In the genomic region with DNA sequence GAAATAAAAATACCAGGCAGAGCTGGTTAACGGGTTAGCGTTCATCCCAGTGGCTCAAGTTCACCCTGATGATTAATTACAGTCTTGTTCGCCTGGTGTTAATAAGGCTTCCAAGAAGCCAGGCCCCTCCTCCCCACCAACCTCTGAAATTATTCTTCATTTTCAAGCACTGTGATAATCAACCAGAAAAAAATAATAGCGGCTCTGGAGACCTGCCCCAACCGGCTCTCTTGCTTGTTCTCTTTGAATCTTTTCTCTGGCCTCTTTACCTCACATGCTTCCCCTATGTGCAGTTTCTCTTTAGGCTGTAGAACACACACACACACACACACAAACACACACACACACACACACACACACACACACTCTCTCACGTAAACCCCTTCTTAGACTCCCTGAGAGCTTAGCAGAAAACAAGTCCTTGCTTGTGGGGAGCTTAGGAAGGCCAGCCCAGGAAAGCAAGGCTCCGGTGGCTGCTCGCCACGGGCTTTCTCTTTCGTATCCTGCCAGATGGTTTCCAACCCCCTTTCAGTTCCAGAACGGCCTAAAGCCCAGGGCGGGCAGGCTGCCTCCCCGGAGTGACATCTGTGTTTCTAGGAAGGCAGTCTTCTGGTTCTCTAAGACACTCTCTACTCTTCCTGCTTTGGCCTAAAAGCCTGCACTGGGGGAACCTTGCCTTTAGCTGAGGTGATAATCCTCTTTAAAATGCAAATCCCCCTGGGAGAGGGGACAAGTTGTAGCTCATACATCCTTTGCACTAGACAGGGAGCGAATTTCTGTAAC, we compare ENCODE assay signal across 8 cellular contexts.
A peak's percentile ranks its signal among the peaks of the same experiment; 100 is the strongest.
DNase-seq lines count a peak whose midpoint lies in the region; ATAC-seq and TF ChIP-seq lines count a peak whose summit lies in the region.

No MANE protein-coding gene starts in this region.

- peaks cover 27% of the 10 kb centered on the region for H3K4me1 Mint-ChIP-seq in GM23338

- peak overlapping the region; percentile 89 for H2AFZ ChIP-seq in GM23338
- peak overlapping the region; percentile 91 for H2AFZ ChIP-seq in parathyroid adenoma

- peak overlapping the region; percentile 69 for H3K4me2 ChIP-seq in GM23338
- peak overlapping the region; percentile 2 for H3K4me2 ChIP-seq in parathyroid adenoma (ENCODE audit: low read length)

- no peaks in the 10 kb centered on the region for H3K9me3 ChIP-seq in parathyroid adenoma (ENCODE audit: control insufficient read depth, low read length)

- H3F3A ChIP-seq in GM23338 (replicated peaks; ENCODE audit: low read depth), result peaks cover 4% of the 10 kb centered on the region; the same call in 1 of the 2 replicates

- H3K9me2 ChIP-seq in GM23338 (ENCODE audit: insufficient read depth), result peaks cover 7% of the 10 kb centered on the region

- H3K4me3 ChIP-seq in GM23338, result peak overlapping the region; percentile 21; the same call in 1 of the 2 replicates
- H3K4me3 ChIP-seq in parathyroid adenoma (ENCODE audit: low read depth, low read length), result no peak overlapping the region

- peak overlapping the region; percentile 85 for H3K27ac ChIP-seq in GM23338 (ENCODE audit: low read depth)
- peak overlapping the region; percentile 98 for H3K27ac ChIP-seq in parathyroid adenoma

- peak; percentile 72 for ATAC-seq in GM23338

- no peak for TF ChIP-seq CTCF in GM23338 (conservative IDR thresholded peaks at IDR 0.05; ENCODE audit: low read depth in 2 of 2)
- TF ChIP-seq CTCF in parathyroid adenoma (IDR thresholded peaks at IDR 0.05), result no peak

- H3K4me1 ChIP-seq in GM23338 (ENCODE audit: insufficient read depth) (peaks cover 44% of the 10 kb centered on the region), parathyroid adenoma (peaks cover 48% of the 10 kb centered on the region)

- no peaks in the 10 kb centered on the region for H4K20me1 ChIP-seq in GM23338 (replicated peaks; ENCODE audit: insufficient read depth)

- H3K79me2 ChIP-seq in GM23338 (replicated peaks; ENCODE audit: insufficient read depth), result no peaks in the 10 kb centered on the region
- H3K79me2 ChIP-seq in parathyroid adenoma, result no peaks in the 10 kb centered on the region

- H3K36me3 ChIP-seq in GM23338 (ENCODE audit: insufficient read depth) (no peaks in the 10 kb centered on the region; the same call in 1 of the 2 replicates), parathyroid adenoma (ENCODE audit: control insufficient read depth, insufficient read depth, low read length) (no peaks in the 10 kb centered on the region)

- H3K27me3 ChIP-seq in GM23338 (ENCODE audit: insufficient read depth) (no peaks in the 10 kb centered on the region), parathyroid adenoma (ENCODE audit: control insufficient read depth, insufficient read depth, low read length) (no peaks in the 10 kb centered on the region)

- no peak overlapping the region for H3K4me3 Mint-ChIP-seq in GM23338

- no peaks in the 10 kb centered on the region for H3K9me3 Mint-ChIP-seq in GM23338

- peaks cover 4% of the 10 kb centered on the region for H3K27me3 Mint-ChIP-seq in GM23338 (ENCODE audit: insufficient read depth, low read depth, poor library complexity)

- H3K9ac ChIP-seq in parathyroid adenoma, result peak overlapping the region; percentile 37

- no peaks in the 10 kb centered on the region for H3K36me3 Mint-ChIP-seq in GM23338 (ENCODE audit: low read depth)

- DNase-seq in GM04504 (ENCODE audit: low read depth) (peak; percentile 34), GM23338 (ENCODE audit: low spot score) (peak; percentile 64), NCI-H1092 treated with DMSO at 0.1 percent for 48 hours (lab: John Stamatoyannopoulos, UW) (peak; percentile 81), germinal center (ENCODE audit: low spot score) (peak; percentile 38), 8988T (no peak), NCI-H2196 (lab: John Stamatoyannopoulos, UW; ENCODE audit: unreplicated experiment) (no peak)
- DNase-seq in activated T-helper 9 cell treated with anti-CD3 and anti-CD28 coated beads, Interleukin-2, amount 50 U/mL, for 16 hours (ENCODE audit: low read depth), result peak; percentile 9

- H3K27ac Mint-ChIP-seq in GM23338, result no peak overlapping the region

TF ChIP-seq in GM23338, 12 proteins besides CTCF, POLR2A, EP300 and RAD21:
- TF ChIP-seq CREB1 (CRISPR knock-in tag; IDR thresholded peaks at IDR 0.05; ENCODE audit: low read depth), result no peak
- TF ChIP-seq, protein P1, sequence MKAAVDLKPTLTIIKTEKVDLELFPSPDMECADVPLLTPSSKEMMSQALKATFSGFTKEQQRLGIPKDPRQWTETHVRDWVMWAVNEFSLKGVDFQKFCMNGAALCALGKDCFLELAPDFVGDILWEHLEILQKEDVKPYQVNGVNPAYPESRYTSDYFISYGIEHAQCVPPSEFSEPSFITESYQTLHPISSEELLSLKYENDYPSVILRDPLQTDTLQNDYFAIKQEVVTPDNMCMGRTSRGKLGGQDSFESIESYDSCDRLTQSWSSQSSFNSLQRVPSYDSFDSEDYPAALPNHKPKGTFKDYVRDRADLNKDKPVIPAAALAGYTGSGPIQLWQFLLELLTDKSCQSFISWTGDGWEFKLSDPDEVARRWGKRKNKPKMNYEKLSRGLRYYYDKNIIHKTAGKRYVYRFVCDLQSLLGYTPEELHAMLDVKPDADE (IDR thresholded peaks at IDR 0.05), result no peak
- TF ChIP-seq NANOG (IDR thresholded peaks at IDR 0.05; ENCODE audit: borderline replicate concordance), result no peak
- no peak for TF ChIP-seq POLR2AphosphoS5 (IDR thresholded peaks at IDR 0.05; ENCODE audit: low read depth)
- TF ChIP-seq, protein P2, sequence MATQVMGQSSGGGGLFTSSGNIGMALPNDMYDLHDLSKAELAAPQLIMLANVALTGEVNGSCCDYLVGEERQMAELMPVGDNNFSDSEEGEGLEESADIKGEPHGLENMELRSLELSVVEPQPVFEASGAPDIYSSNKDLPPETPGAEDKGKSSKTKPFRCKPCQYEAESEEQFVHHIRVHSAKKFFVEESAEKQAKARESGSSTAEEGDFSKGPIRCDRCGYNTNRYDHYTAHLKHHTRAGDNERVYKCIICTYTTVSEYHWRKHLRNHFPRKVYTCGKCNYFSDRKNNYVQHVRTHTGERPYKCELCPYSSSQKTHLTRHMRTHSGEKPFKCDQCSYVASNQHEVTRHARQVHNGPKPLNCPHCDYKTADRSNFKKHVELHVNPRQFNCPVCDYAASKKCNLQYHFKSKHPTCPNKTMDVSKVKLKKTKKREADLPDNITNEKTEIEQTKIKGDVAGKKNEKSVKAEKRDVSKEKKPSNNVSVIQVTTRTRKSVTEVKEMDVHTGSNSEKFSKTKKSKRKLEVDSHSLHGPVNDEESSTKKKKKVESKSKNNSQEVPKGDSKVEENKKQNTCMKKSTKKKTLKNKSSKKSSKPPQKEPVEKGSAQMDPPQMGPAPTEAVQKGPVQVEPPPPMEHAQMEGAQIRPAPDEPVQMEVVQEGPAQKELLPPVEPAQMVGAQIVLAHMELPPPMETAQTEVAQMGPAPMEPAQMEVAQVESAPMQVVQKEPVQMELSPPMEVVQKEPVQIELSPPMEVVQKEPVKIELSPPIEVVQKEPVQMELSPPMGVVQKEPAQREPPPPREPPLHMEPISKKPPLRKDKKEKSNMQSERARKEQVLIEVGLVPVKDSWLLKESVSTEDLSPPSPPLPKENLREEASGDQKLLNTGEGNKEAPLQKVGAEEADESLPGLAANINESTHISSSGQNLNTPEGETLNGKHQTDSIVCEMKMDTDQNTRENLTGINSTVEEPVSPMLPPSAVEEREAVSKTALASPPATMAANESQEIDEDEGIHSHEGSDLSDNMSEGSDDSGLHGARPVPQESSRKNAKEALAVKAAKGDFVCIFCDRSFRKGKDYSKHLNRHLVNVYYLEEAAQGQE (IDR thresholded peaks at IDR 0.05; ENCODE audit: unreplicated experiment), result no peak
- TF ChIP-seq ZNF331 (CRISPR knock-in tag; IDR thresholded peaks at IDR 0.05; ENCODE audit: low read depth), result no peak
- TF ChIP-seq STAT1 (IDR thresholded peaks at IDR 0.05; ENCODE audit: unreplicated experiment), result no peak
- TF ChIP-seq EZH2phosphoT487 (IDR thresholded peaks at IDR 0.05; ENCODE audit: unreplicated experiment), result no peak
- no peak for TF ChIP-seq ZNF114 (CRISPR knock-in tag; IDR thresholded peaks at IDR 0.05)
- TF ChIP-seq EZH2 (IDR thresholded peaks at IDR 0.05; ENCODE audit: low read depth, unreplicated experiment), result no peak

Comparison
In these comparisons a context has a peak if more than half of its experiments do, and no peak if none do; other contexts are left out.
1. DNase-seq: peak in GM04504 (single experiment), GM23338 (single experiment), NCI-H1092 treated with DMSO at 0.1 percent for 48 hours (single experiment), activated T-helper 9 cell treated with anti-CD3 and anti-CD28 coated beads, Interleukin-2, amount 50 U/mL, for 16 hours (single experiment) and germinal center (single experiment); none in 8988T (single experiment) and NCI-H2196 (single experiment).